Comparison of ENCODE assay signal across 8 cellular contexts in the genomic region with DNA sequence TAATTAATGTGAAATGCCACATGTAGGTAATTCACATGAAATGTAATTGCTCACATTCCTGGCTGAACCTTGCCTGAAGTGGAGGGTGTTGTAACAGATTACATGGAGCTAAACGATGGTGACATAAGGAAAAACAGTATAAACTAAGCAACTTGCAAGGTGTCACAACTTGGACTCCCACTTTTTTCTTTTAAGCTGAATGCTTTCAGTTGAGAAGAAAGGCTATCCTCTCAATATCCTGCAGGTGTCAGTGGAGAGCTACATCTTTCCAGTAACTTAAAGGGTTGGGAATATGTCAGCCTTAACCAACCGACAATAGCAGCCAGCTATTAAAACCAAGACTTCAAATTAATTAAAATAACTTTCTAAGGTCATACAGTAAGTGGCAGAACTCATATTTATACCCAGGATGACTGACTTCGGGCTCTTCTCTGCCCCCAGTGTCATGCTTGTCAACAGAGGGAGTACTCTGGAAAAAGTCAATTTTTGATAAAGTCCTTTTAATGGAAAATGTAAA. TPM values are rescaled to one million over a fixed set of nuclear protein-coding genes. Genes with fewer than 3 reads are reported as not detected.
A peak's percentile ranks its signal among the peaks of the same experiment; 100 is the strongest.
DNase-seq lines count a peak whose midpoint lies in the region; ATAC-seq and TF ChIP-seq lines count a peak whose summit lies in the region.

No MANE protein-coding gene starts in this region.

- no peak overlapping the region for H4K91ac ChIP-seq in trophoblast cell (ENCODE audit: low read depth, low read length)

- no peak overlapping the region for H3K27ac Mint-ChIP-seq in activated T-cell treated with anti-CD3 and anti-CD28 coated beads, Interleukin-2, amount 50 U/mL, for 24 hours

- no peak for ATAC-seq in HG02884 (IDR thresholded peaks at IDR 0.05; ENCODE audit: unreplicated experiment)

- H4K12ac ChIP-seq in trophoblast cell (ENCODE audit: low read depth, low read length): no peak overlapping the region

- no peak overlapping the region for H2BK120ac ChIP-seq in trophoblast cell (ENCODE audit: insufficient read depth, low read length, poor library complexity)

- H2AFZ ChIP-seq in trophoblast cell (ENCODE audit: insufficient read depth, low read length, poor library complexity): no peak overlapping the region

- DNase-seq in activated T-cell treated with anti-CD3 and anti-CD28 coated beads for 24 hours (ENCODE audit: low read depth): peak; percentile 20
- DNase-seq in activated T-cell treated with anti-CD3 and anti-CD28 coated beads, Interleukin-2, amount 50 U/mL, for 24 hours: no peak
- peak; percentile 49 for DNase-seq in HEK293T (ENCODE audit: extremely low spot score)
- DNase-seq in NCI-H2081 treated with DMSO at 0.1 percent for 48 hours (lab: John Stamatoyannopoulos, UW): peak; percentile 14
- peak; percentile 77 for DNase-seq in glomerular visceral epithelial cell (ENCODE audit: extremely low spot score)
- DNase-seq in trophoblast cell: peak; percentile 31 to 87

- no peaks in the 10 kb centered on the region for H3K79me2 ChIP-seq in trophoblast cell (ENCODE audit: control insufficient read depth, insufficient read depth, low read length, poor library complexity)

- H2AK5ac ChIP-seq in trophoblast cell (ENCODE audit: low read length): no peak overlapping the region

- POLR2A ChIA-PET in HEK293T (lab: Yijun Ruan, JAX): interaction anchor here (1.2 to 2.9 kb wide), 5 partner anchors 102 to 470 kb away, joined by 3 to 11 read pairs (median 5); a partner anchor contains a TSS

- peaks cover 8% of the 10 kb centered on the region in 2 experiments for H3K36me3 ChIP-seq in trophoblast cell (ENCODE audit: control insufficient read depth in 1 of 2, insufficient read depth in 2 of 2, low read length in 2 of 2)

- H4K8ac ChIP-seq in trophoblast cell (ENCODE audit: low read depth, low read length): no peak overlapping the region

- H3K23ac ChIP-seq in trophoblast cell (ENCODE audit: low read length): no peak overlapping the region

- no peak overlapping the region for H3K9ac ChIP-seq in trophoblast cell (ENCODE audit: low read length)

- H3K4me3 ChIP-seq in WI38 (ENCODE audit: low read depth, low read length): no peak overlapping the region
- no peak overlapping the region for H3K4me3 ChIP-seq in trophoblast cell (ENCODE audit: low read depth, low read length)

- no peak overlapping the region for H2BK5ac ChIP-seq in trophoblast cell (ENCODE audit: low read depth, low read length, poor library complexity)

- H2BK12ac ChIP-seq in trophoblast cell (ENCODE audit: low read length): no peak overlapping the region

- H3K14ac ChIP-seq in trophoblast cell (ENCODE audit: low read length): no peak overlapping the region

- no peaks in the 10 kb centered on the region for H3K27me3 Mint-ChIP-seq in activated T-cell treated with anti-CD3 and anti-CD28 coated beads, Interleukin-2, amount 50 U/mL, for 24 hours

- H3K79me1 ChIP-seq in trophoblast cell (ENCODE audit: low read length): no peaks in the 10 kb centered on the region

- H3K9me3 Mint-ChIP-seq in activated T-cell treated with anti-CD3 and anti-CD28 coated beads, Interleukin-2, amount 50 U/mL, for 24 hours: no peaks in the 10 kb centered on the region

- no CpG with 5 or more reads among the region's 3 CpGs for WGBS in trophoblast cell (ENCODE audit: extremely low coverage, insufficient coverage, insufficient read length)

- H3K4me3 Mint-ChIP-seq in activated T-cell treated with anti-CD3 and anti-CD28 coated beads, Interleukin-2, amount 50 U/mL, for 24 hours: no peak overlapping the region

- CTCF ChIA-PET in HEK293T (lab: Yijun Ruan, JAX): interaction anchor here (0.6 to 3.8 kb wide), 21 partner anchors 8 to 653 kb away, joined by 3 to 59 read pairs (median 4); no protein-coding TSS in a partner anchor

- no peak overlapping the region for H3K18ac ChIP-seq in trophoblast cell (ENCODE audit: low read length)

- H3K4me1 Mint-ChIP-seq in activated T-cell treated with anti-CD3 and anti-CD28 coated beads, Interleukin-2, amount 50 U/mL, for 24 hours (ENCODE audit: low read depth): peaks cover 39% of the 10 kb centered on the region

- no peak overlapping the region for H3K4me2 ChIP-seq in trophoblast cell (ENCODE audit: low read length)

- H3K9me3 ChIP-seq in trophoblast cell (ENCODE audit: insufficient read depth, low read depth, low read length): no peaks in the 10 kb centered on the region

- no peaks in the 10 kb centered on the region for H3K4me1 ChIP-seq in trophoblast cell (ENCODE audit: control insufficient read depth in 1 of 2, insufficient read depth in 2 of 2, low read length in 2 of 2)

- peaks cover 71% of the 10 kb centered on the region for H3K36me3 Mint-ChIP-seq in activated T-cell treated with anti-CD3 and anti-CD28 coated beads, Interleukin-2, amount 50 U/mL, for 24 hours (ENCODE audit: low read depth)

- H3K4ac ChIP-seq in trophoblast cell (ENCODE audit: low read depth, low read length): no peak overlapping the region

- no peaks in the 10 kb centered on the region for H3K27me3 ChIP-seq in trophoblast cell (ENCODE audit: insufficient read depth, low read length)

- H3K27ac ChIP-seq in trophoblast cell (ENCODE audit: low read depth, low read length): no peak overlapping the region

- peak; percentile 53 for TF ChIP-seq CTCF in WI38 (IDR thresholded peaks at IDR 0.05; ENCODE audit: low read depth, low read length)

TF ChIP-seq in HEK293T, 16 proteins besides CTCF, POLR2A, EP300 and RAD21:
- no peak for TF ChIP-seq L3MBTL2 (conservative IDR thresholded peaks at IDR 0.05)
- no peak for TF ChIP-seq SP1 (IDR thresholded peaks at IDR 0.05)
- no peak for TF ChIP-seq FOXK2 (IDR thresholded peaks at IDR 0.05)
- TF ChIP-seq NFRKB (IDR thresholded peaks at IDR 0.05): no peak

RNA-seq across cellular contexts. Expression of a gene that starts 33.7 kb away (rescaled TPM):
- 58.2 and 58.5 TPM in 2 replicates for polyA plus RNA-seq in trophoblast cell (2013)
